8 cellular contexts compared by ENCODE assay signal in the genomic region with DNA sequence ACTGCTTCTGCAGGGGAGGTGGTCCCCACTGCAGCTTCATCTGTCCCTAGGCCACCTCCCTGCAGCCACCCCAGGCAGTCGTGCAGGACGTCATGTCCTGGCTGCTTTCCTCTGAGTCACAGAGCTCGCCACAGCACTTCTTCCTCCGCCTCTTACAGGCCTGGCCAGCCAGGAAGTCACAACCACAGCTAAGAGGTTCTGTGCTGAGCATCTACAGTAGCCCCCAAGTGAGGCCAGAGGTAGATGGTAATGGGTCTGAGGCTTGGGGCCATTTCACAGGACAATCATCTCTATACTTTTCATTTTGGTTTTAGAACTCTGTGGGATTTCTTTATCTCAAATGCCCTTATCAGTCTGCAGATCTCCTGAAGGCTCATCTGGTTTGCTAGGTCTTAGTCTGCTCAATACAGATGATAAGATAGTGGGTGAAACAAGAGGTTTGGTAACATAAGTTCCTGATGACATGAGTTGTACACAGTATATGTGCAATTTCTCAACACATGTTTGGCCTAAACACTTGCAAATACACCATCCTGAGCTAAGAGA.
DNase-seq lines count a peak whose midpoint lies in the region; ATAC-seq, FAIRE-seq and TF ChIP-seq lines count a peak whose summit lies in the region.

No MANE protein-coding gene starts in this region.

- H3K27me3 Mint-ChIP-seq in CD4-positive, alpha-beta memory T cell: no peaks in the 10 kb centered on the region

- peak; percentile 43 for ATAC-seq in GM21381 (IDR thresholded peaks at IDR 0.05; ENCODE audit: unreplicated experiment)
- peak; percentile 51 for ATAC-seq in left lung

- peak overlapping the region in 1 of 2 donors; percentile 67 for H3K4me3 ChIP-seq in CD4-positive, alpha-beta memory T cell (ENCODE audit: low read length in 2 of 2)
- H3K4me3 ChIP-seq in brain microvascular endothelial cell (ENCODE audit: low read depth, low read length) (no peak overlapping the region), left lung (no peak overlapping the region)

- peak; percentile 66 to 88 (median 73) for DNase-seq in CD4-positive, alpha-beta memory T cell
- peak; percentile 95 for DNase-seq in HT1080 (ENCODE audit: low read depth)
- peak; percentile 88 for DNase-seq in brain microvascular endothelial cell
- DNase-seq in left lung: peak; percentile 87 to 89
- peak; percentile 57 for DNase-seq in stimulated activated CD8-positive, alpha-beta memory T cell treated with anti-CD3 and anti-CD28 coated beads, Interleukin-12 subunit alpha, Interleukin-12 subunit beta, amount 100 ng/mL, for 24 hours (ENCODE audit: extremely low read depth)
- no peak for DNase-seq in NCI-H1417 (lab: John Stamatoyannopoulos, UW)

- POLR2A ChIA-PET in CD4-positive, alpha-beta memory T cell (lab: Charles Lee; ENCODE audit: partially characterized antibody): interaction anchor here (0.6 to 10.5 kb wide), 26 partner anchors 9 to 365 kb away, joined by 3 to 486 read pairs (median 13); partner anchors contain the start of gene ARF6

- peaks cover 70% of the 10 kb centered on the region for H3K4me1 ChIP-seq in CD4-positive, alpha-beta memory T cell (ENCODE audit: insufficient read depth, low read length)
- peaks cover 40 to 64% of the 10 kb centered on the region in 2 donors for H3K4me1 ChIP-seq in left lung

- peak overlapping the region; percentile 77 to 92 (median 83) for H3K4me3 Mint-ChIP-seq in CD4-positive, alpha-beta memory T cell

- in situ Hi-C loops in brain microvascular endothelial cell (cut with HindIII; ENCODE audit: low pct_ligation_motif_present, low sequenced_read_pairs): loop anchor here (25.0 kb wide), 1 partner anchor 137 kb away; the partner anchor contains the start of gene NEMF

- intact Hi-C loops in CD4-positive, alpha-beta memory T cell (cut with micrococcal nuclease): loop anchor here (1.0 kb wide), 1 partner anchor 22 kb away; no protein-coding TSS in a partner anchor
- intact Hi-C loops in left lung (cut with DNase I): no loop called here

- H3K36me3 ChIP-seq in CD4-positive, alpha-beta memory T cell (ENCODE audit: insufficient read depth, low read length): no peaks in the 10 kb centered on the region
- no peaks in the 10 kb centered on the region for H3K36me3 ChIP-seq in brain microvascular endothelial cell (replicated peaks)
- H3K36me3 ChIP-seq in left lung: no peaks in the 10 kb centered on the region

- FAIRE-seq in TTC549 (lab: Jason Lieb, UNC): peak; percentile 82

- peak overlapping the region; percentile 96 to 99 (median 98) for H3K27ac Mint-ChIP-seq in CD4-positive, alpha-beta memory T cell

- H3K9me3 Mint-ChIP-seq in CD4-positive, alpha-beta memory T cell: peaks cover 0 to 4% (median 0%) of the 10 kb centered on the region in 8 donors

- no peaks in the 10 kb centered on the region for H3K27me3 ChIP-seq in CD4-positive, alpha-beta memory T cell (ENCODE audit: insufficient read depth, low read length)
- H3K27me3 ChIP-seq in brain microvascular endothelial cell (replicated peaks): no peaks in the 10 kb centered on the region
- peaks cover 0 to 7% of the 10 kb centered on the region in 2 donors for H3K27me3 ChIP-seq in left lung

- H3K36me3 Mint-ChIP-seq in CD4-positive, alpha-beta memory T cell: peaks cover 0 to 2% of the 10 kb centered on the region in 2 donors

- H3K27ac ChIP-seq in CD4-positive, alpha-beta memory T cell (ENCODE audit: low read depth, low read length): peak overlapping the region; percentile 94
- peak overlapping the region; percentile 83 for H3K27ac ChIP-seq in brain microvascular endothelial cell
- peak overlapping the region; percentile 94 to 96 for H3K27ac ChIP-seq in left lung

- peaks cover 43 to 74% (median 58%) of the 10 kb centered on the region in 4 donors for H3K4me1 Mint-ChIP-seq in CD4-positive, alpha-beta memory T cell

- TF ChIP-seq CTCF in brain microvascular endothelial cell (IDR thresholded peaks at IDR 0.05; ENCODE audit: low read depth, low read length, missing control alignments): no peak
- TF ChIP-seq CTCF in left lung (IDR thresholded peaks at IDR 0.05): no peak

- CTCF ChIA-PET in CD4-positive, alpha-beta memory T cell (lab: Charles Lee; ENCODE audit: partially characterized antibody): interaction anchor here (0.6 to 7.0 kb wide), 16 partner anchors 8 to 147 kb away, joined by 3 to 182 read pairs (median 13); partner anchors contain the start of gene NEMF

- H3K9me3 ChIP-seq in CD4-positive, alpha-beta memory T cell (ENCODE audit: control insufficient read depth in 1 of 2, low read length in 2 of 2): no peaks in the 10 kb centered on the region
- no peaks in the 10 kb centered on the region for H3K9me3 ChIP-seq in left lung

Comparison
In these comparisons a context has a peak if more than half of its experiments do, and no peak if none do; other contexts are left out.
1. DNase-seq: peak in CD4-positive, alpha-beta memory T cell (5 of 5), HT1080 (single experiment), brain microvascular endothelial cell (single experiment), left lung (2 of 2) and stimulated activated CD8-positive, alpha-beta memory T cell treated with anti-CD3 and anti-CD28 coated beads, Interleukin-12 subunit alpha, Interleukin-12 subunit beta, amount 100 ng/mL, for 24 hours (single experiment); none in NCI-H1417 (0 of 3).
2. Peak in every context shown above with its lines, with median percentiles within 50 percentile points of each other: H3K27ac ChIP-seq.